In genomic region chr10:97880109-97880508, GRCh38 we compare ENCODE assay signal across 5 cellular contexts. TPM values are rescaled to one million over a fixed set of nuclear protein-coding genes. Genes with fewer than 3 reads are reported as not detected.
"Had no signal": no experiment of that assay in that cellular context is flagged by ENCODE, and none has a peak within 500 bp of the region (broad histone marks: within the 10 kb centered on the region; RNA-seq: fewer than 3 reads in every experiment).

No MANE protein-coding gene starts in this region.

- H3K36me3 ChIP-seq: HAP-1 had no signal

- DNase-seq: GOT3, H7, IMR-90 had no signal

- H3K9me3 ChIP-seq: HAP-1 had no signal

- H3K4me3 ChIP-seq: HAP-1, K562 had no signal

RNA-seq across cellular contexts. Expression of gene GOLGA7B, which starts 30.5 kb away (rescaled TPM):
- total RNA-seq: H7, IMR-90 had no signal
- polyA plus RNA-seq: IMR-90 had no signal
